In the genomic region with DNA sequence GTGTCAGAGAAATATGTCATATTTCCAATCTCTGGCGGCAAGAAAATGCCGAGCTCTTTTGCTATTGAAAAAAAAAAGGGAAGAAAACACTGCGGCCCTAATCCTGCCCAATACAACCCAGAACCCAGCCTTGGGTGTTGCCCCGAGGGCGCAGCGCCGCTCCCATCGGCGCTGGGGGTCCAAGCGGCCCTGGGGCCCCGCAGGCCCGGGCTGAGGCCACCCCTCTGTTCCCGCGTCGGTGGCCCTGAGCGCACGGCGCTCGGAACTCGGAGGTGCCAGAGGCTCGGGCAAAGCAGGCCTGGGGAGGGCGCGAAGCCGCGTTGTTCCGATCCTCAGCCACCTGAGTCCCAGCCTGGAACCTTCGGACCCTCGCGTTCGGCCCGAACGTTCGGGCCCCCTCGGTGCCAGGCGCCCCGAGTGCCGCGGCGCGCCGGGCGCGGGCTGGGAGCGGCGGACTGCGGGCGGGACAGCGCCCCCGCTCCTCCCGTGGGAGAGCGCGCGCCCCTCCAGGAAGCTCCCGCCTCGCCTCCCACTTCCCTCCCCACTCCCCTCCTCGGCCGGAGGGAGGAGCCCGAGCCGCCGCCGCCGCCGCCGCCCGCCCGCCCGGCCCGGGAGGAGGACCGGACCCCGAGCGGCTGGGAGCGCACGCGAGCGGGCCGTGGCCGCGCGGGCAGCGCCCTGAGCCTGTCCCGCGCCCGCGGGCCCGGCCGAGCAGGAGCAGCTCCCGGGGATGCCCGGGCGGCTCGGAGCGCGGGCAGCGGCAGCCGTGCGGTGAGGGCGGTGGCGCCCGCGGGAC, we compare ENCODE assay signal across 8 cellular contexts. TPM values are rescaled to one million over a fixed set of nuclear protein-coding genes. Genes with fewer than 3 reads are reported as not detected.
A peak's percentile ranks its signal among the peaks of the same experiment; 100 is the strongest.
DNase-seq lines count a peak whose midpoint lies in the region; ATAC-seq and TF ChIP-seq lines count a peak whose summit lies in the region.

A gene (plus strand): TSS at position 594 of the 796 bp plus-strand sequence. CDS start 18,160 bp downstream, outside the sequence.

- 0 out of 2 replicates have a peak, but pooled peaks cover 6% of the 10 kb centered on the region for H4K20me1 ChIP-seq in SK-N-SH (ENCODE audit: insufficient read depth)

- peak within 1 kb of the TSS; percentile 85 for H3K9ac ChIP-seq in SK-N-SH

- H3K36me3 ChIP-seq in SK-N-SH (replicated peaks in 1 of 2; ENCODE audit: control insufficient read depth in 1 of 2, insufficient read depth in 2 of 2, low read length in 1 of 2) = no peaks in the 10 kb centered on the region

- no peaks in the 10 kb centered on the region for H3K9me2 ChIP-seq in SK-N-SH

- H3K4me3 ChIP-seq in SK-N-SH (ENCODE audit: low read depth in 2 of 2, low read length in 1 of 2) (peak within 1 kb of the TSS; percentile 75 to 81), skeletal muscle cell (ENCODE audit: low read depth, low read length) (peak within 1 kb of the TSS; percentile 61)

- peak within 1 kb of the TSS; percentile 86 for H3K27ac Mint-ChIP-seq in central memory CD8-positive, alpha-beta T cell (ENCODE audit: low read depth)

- H3K4me2 ChIP-seq in SK-N-SH = peak within 1 kb of the TSS; percentile 100

- DNase-seq in stimulated activated CD4-positive, alpha-beta T cell treated with anti-CD3 and anti-CD28 coated beads, Interleukin-12 subunit alpha, Interleukin-12 subunit beta, amount 100 ng/mL, for 4 hours = peak; percentile 26
- no peak for DNase-seq in stimulated activated CD4-positive, alpha-beta T cell treated with anti-CD3 and anti-CD28 coated beads, Interleukin-1b, Interleukin-23, amount 100 ng/mL, for 48 hours
- peak; percentile 95 for DNase-seq in SK-N-SH
- DNase-seq in central memory CD8-positive, alpha-beta T cell (ENCODE audit: low spot score in 2 of 2) = no peak
- peak; percentile 78 for DNase-seq in islet precursor cell
- no peak for DNase-seq in skeletal muscle cell (ENCODE audit: low read depth)

- H2AFZ ChIP-seq in SK-N-SH (ENCODE audit: low read depth) = peak within 1 kb of the TSS; percentile 97

- no peak; the same call in 1 of the 2 replicates for TF ChIP-seq CTCF in SK-N-SH (IDR thresholded peaks at IDR 0.05)

- H3K4me1 ChIP-seq in SK-N-SH (ENCODE audit: control insufficient read depth in 1 of 2, insufficient read depth in 2 of 2, low read depth in 1 of 2, low read length in 1 of 2) = peaks cover 12 to 25% of the 10 kb centered on the region in 2 experiments; a peak in 1 of 4 replicates

- H3K27me3 ChIP-seq in SK-N-SH (ENCODE audit: insufficient read depth) = no peaks in the 10 kb centered on the region

- peaks cover 4% of the 10 kb centered on the region for H3F3A ChIP-seq in SK-N-SH (replicated peaks; ENCODE audit: insufficient read depth)

- H3K79me2 ChIP-seq in SK-N-SH (ENCODE audit: insufficient read depth) = peaks cover 18% of the 10 kb centered on the region; the same call in 1 of the 2 replicates

- peak within 1 kb of the TSS; percentile 36 to 51; a peak in 2 of 4 replicates for H3K27ac ChIP-seq in SK-N-SH (ENCODE audit: low read depth in 2 of 2, low read length in 1 of 2)

- peaks cover 10% of the 10 kb centered on the region for H3K36me3 Mint-ChIP-seq in central memory CD8-positive, alpha-beta T cell (ENCODE audit: insufficient read depth)

- POLR2A ChIA-PET in SK-N-SH (lab: Yijun Ruan, JAX) = interaction anchor here (1.0 to 3.0 kb wide), 3 partner anchors 11 to 151 kb away, joined by 3 to 15 read pairs (median 6); a partner anchor contains a TSS

- H3K9me3 Mint-ChIP-seq in central memory CD8-positive, alpha-beta T cell = no peaks in the 10 kb centered on the region

- TF ChIP-seq EP300 in SK-N-SH (IDR thresholded peaks at IDR 0.05; ENCODE audit: borderline replicate concordance in 1 of 2, low read depth in 1 of 2, low read length in 1 of 2) = no peak

- peak within 1 kb of the TSS; percentile 81 for H3K4me3 Mint-ChIP-seq in central memory CD8-positive, alpha-beta T cell

- no peaks in the 10 kb centered on the region for H3K27me3 Mint-ChIP-seq in central memory CD8-positive, alpha-beta T cell

- 0% methylated on average over 18 of the region's 99 CpGs for WGBS in SK-N-SH (ENCODE audit: low lambda C conversion rate)

- ATAC-seq in HG03565 (IDR thresholded peaks at IDR 0.05; ENCODE audit: unreplicated experiment) (peak; percentile 31), GM19395 (IDR thresholded peaks at IDR 0.05; ENCODE audit: unreplicated experiment) (no peak)
- peak; percentile 52 for ATAC-seq in central memory CD8-positive, alpha-beta T cell (replicated peaks; ENCODE audit: extremely low read depth, poor library complexity, severe bottlenecking)

- CTCF ChIA-PET in SK-N-SH (lab: Yijun Ruan, JAX) = interaction anchor here (0.6 to 3.7 kb wide), 46 partner anchors 8 to 555 kb away, joined by 3 to 67 read pairs (median 4); no protein-coding TSS in a partner anchor

- no peak for TF ChIP-seq RAD21 in SK-N-SH (IDR thresholded peaks at IDR 0.05; ENCODE audit: low read length)

- H3K9me3 ChIP-seq in SK-N-SH = no peaks in the 10 kb centered on the region

- peaks cover 11% of the 10 kb centered on the region for H3K4me1 Mint-ChIP-seq in central memory CD8-positive, alpha-beta T cell

TF ChIP-seq in SK-N-SH, 30 proteins besides CTCF, POLR2A, EP300 and RAD21:
- no peak for TF ChIP-seq EZH2phosphoT487 (IDR thresholded peaks at IDR 0.05; ENCODE audit: borderline replicate concordance, low read depth)
- TF ChIP-seq POLR2AphosphoS5 (IDR thresholded peaks at IDR 0.05; ENCODE audit: low read depth, low read length) = 0 out of 2 replicates have a peak, but pooled peaks have one; percentile 7

RNA-seq across cellular contexts. Expression of the gene that starts here (rescaled TPM):
- 63.8 and 73.0 TPM in 2 replicates for polyA plus RNA-seq in SK-N-SH (2012; rRNA removed)
- 34.3 and 56.3 TPM in 2 replicates for polyA plus RNA-seq in SK-N-SH (2012; cell fraction: cytosol; rRNA removed)
- polyA plus RNA-seq in SK-N-SH (2012; cell fraction: nucleus; rRNA removed) = 34.7 and 38.7 TPM in 2 replicates

Comparison
In these comparisons a context has a peak if more than half of its experiments do, and no peak if none do; other contexts are left out.
1. DNase-seq: peak in stimulated activated CD4-positive, alpha-beta T cell treated with anti-CD3 and anti-CD28 coated beads, Interleukin-12 subunit alpha, Interleukin-12 subunit beta, amount 100 ng/mL, for 4 hours (single experiment), SK-N-SH (single experiment) and islet precursor cell (single experiment); none in stimulated activated CD4-positive, alpha-beta T cell treated with anti-CD3 and anti-CD28 coated beads, Interleukin-1b, Interleukin-23, amount 100 ng/mL, for 48 hours (single experiment), central memory CD8-positive, alpha-beta T cell (0 of 2) and skeletal muscle cell (single experiment).